8 cellular contexts compared by ENCODE assay signal in genomic region chr17:19728114-19728495, GRCh38.
DNase-seq lines count a peak whose midpoint lies in the region; ATAC-seq lines count a peak whose summit lies in the region.

No MANE protein-coding gene starts in this region.

- no peak for ATAC-seq in HG02938 (IDR thresholded peaks at IDR 0.05; ENCODE audit: unreplicated experiment)

- H3K27me3 Mint-ChIP-seq in dendritic cell treated with granulocyte-macrophage colony-stimulating factor and Interleukin-4, amounts not matched to agents 40 ng/mL and 50 ng/mL, for 4 days, result peaks cover 2% of the 10 kb centered on the region

- H3K27ac Mint-ChIP-seq in dendritic cell treated with granulocyte-macrophage colony-stimulating factor and Interleukin-4, amounts not matched to agents 40 ng/mL and 50 ng/mL, for 4 days, result peak overlapping the region; percentile 63

- H3K4me3 Mint-ChIP-seq in dendritic cell treated with granulocyte-macrophage colony-stimulating factor and Interleukin-4, amounts not matched to agents 40 ng/mL and 50 ng/mL, for 4 days, result no peak overlapping the region

- H3K4me1 Mint-ChIP-seq in dendritic cell treated with granulocyte-macrophage colony-stimulating factor and Interleukin-4, amounts not matched to agents 40 ng/mL and 50 ng/mL, for 4 days (ENCODE audit: low read depth), result peaks cover 63% of the 10 kb centered on the region

- intact Hi-C loops in dendritic cell treated with granulocyte-macrophage colony-stimulating factor and Interleukin-4, amounts not matched to agents 40 ng/mL and 50 ng/mL, for 4 days (cut with micrococcal nuclease), result no loop called here

- H3K9me3 Mint-ChIP-seq in dendritic cell treated with granulocyte-macrophage colony-stimulating factor and Interleukin-4, amounts not matched to agents 40 ng/mL and 50 ng/mL, for 4 days, result no peaks in the 10 kb centered on the region

- H3K36me3 Mint-ChIP-seq in dendritic cell treated with granulocyte-macrophage colony-stimulating factor and Interleukin-4, amounts not matched to agents 40 ng/mL and 50 ng/mL, for 4 days (ENCODE audit: low read depth), result no peaks in the 10 kb centered on the region

- DNase-seq in CD1c-positive myeloid dendritic cell (ENCODE audit: extremely low spot score) (peak; percentile 62), NCI-H345 treated with DMSO at 0.1 percent for 48 hours (lab: John Stamatoyannopoulos, UW; ENCODE audit: unreplicated experiment) (peak; percentile 46), midbrain (lab: John Stamatoyannopoulos, UW) (peak; percentile 82), RKO (ENCODE audit: low spot score) (no peak)
- no peak for DNase-seq in activated CD4-positive, CD25-positive, alpha-beta regulatory T cell treated with anti-CD3 and anti-CD28 coated beads, Interleukin-2, amount 50 U/mL, for 72 hours
- no peak for DNase-seq in activated CD8-positive, alpha-beta memory T cell treated with anti-CD3 and anti-CD28 coated beads for 24 hours

Comparison
In these comparisons a context has a peak if more than half of its experiments do, and no peak if none do; other contexts are left out.
1. DNase-seq: peak in CD1c-positive myeloid dendritic cell (single experiment), NCI-H345 treated with DMSO at 0.1 percent for 48 hours (single experiment) and midbrain (single experiment); none in activated CD4-positive, CD25-positive, alpha-beta regulatory T cell treated with anti-CD3 and anti-CD28 coated beads, Interleukin-2, amount 50 U/mL, for 72 hours (single experiment), activated CD8-positive, alpha-beta memory T cell treated with anti-CD3 and anti-CD28 coated beads for 24 hours (single experiment) and RKO (single experiment).